Comparison of ENCODE assay signal across 1 cellular context in the genomic region with DNA sequence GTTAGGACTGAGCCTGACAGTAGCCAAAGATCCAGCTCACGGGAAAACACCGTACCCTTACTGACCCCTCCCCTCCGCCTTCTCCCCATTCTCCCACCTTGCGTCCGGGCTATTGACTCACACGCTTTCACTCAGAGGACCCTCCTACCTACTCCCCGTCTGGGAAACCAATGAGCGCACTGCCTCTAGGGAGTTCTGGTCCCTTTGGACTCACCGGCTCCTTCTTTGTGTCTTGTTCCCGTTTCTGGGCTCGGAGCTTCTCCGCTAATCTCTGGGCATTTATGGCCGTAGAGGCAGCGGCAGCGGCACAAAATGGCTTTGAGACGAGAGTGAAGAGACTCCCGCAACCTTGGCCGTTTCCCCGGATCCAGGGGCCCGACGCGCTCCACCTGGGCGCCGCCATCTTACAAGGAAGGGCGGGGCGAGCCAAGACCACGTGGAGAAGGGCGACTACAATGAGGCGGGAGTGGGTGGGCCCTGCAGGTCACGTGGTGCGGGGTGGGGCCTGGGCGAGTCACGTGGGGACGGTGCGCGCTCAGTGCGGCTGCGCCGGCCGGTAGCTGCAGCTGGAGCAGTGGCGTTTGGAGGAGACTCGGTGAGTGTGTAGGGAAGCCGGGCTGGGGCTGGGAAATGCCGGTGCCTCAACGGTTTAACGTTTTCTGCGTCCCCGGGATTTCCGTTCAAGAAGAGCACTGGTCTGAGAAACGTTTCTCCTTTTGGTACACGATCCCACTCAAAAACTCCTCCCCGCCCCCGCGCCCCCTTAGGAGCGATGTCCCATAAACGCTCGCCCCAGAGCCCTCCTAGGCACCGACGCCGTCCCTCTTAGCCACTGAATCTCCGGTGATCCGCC.
A peak's percentile ranks its signal among the peaks of the same experiment; 100 is the strongest.
TF ChIP-seq lines count a peak whose summit lies in the region.

FAM118B (plus strand) TSS at position 547 of the 853 bp plus-strand sequence. CDS start 23,220 bp downstream, outside the sequence.
RPUSD4 (minus strand) TSS at position 415 of the 853 bp plus-strand sequence; CDS start at position 403, 12 bp downstream.

TF ChIP-seq in K562, 482 proteins besides CTCF, POLR2A, EP300 and RAD21 (continued from another document and continues in another):
- TF ChIP-seq ARID3A (IDR thresholded peaks at IDR 0.05; ENCODE audit: borderline replicate concordance, low read depth, low read length) (no peak), MEF2D (tag; conservative IDR thresholded peaks at IDR 0.05; ENCODE audit: low read depth) (no peak; the same call in 1 of the 2 replicates), CEBPG (CRISPR knock-in tag; IDR thresholded peaks at IDR 0.05) (no peak), CEBPG (tag; conservative IDR thresholded peaks at IDR 0.05 in 1 of 2, IDR thresholded peaks at IDR 0.05 in 1 of 2) (no peak), ZNF407 (IDR thresholded peaks at IDR 0.05; ENCODE audit: low read depth) (no peak), SMAD2 (IDR thresholded peaks at IDR 0.05; ENCODE audit: low read depth, low read length) (no peak), GATA2 (CRISPR knock-in tag; IDR thresholded peaks at IDR 0.05) (no peak), ZNF274 (IDR thresholded peaks at IDR 0.05; ENCODE audit: borderline replicate concordance, low read depth, low read length) (no peak), LCOR (CRISPR knock-in tag; IDR thresholded peaks at IDR 0.05) (peak; percentile 62; the same call in 1 of the 2 replicates), ZNF253 (CRISPR knock-in tag; conservative IDR thresholded peaks at IDR 0.05) (no peak), NELFE (IDR thresholded peaks at IDR 0.05; ENCODE audit: insufficient read depth, insufficient read length) (no peak), ZBTB17 (CRISPR knock-in tag; IDR thresholded peaks at IDR 0.05) (no peak), CAMTA2 (CRISPR knock-in tag; conservative IDR thresholded peaks at IDR 0.05) (no peak), SFPQ (IDR thresholded peaks at IDR 0.05; ENCODE audit: low read depth, low read length) (no peak), KLF13 (tag; IDR thresholded peaks at IDR 0.05; ENCODE audit: borderline replicate concordance, low read depth) (peak; percentile 50), ZNF584 (CRISPR knock-in tag; IDR thresholded peaks at IDR 0.05; ENCODE audit: low read depth) (no peak), PHB (CRISPR knock-in tag; IDR thresholded peaks at IDR 0.05) (no peak), ZNF79 (CRISPR knock-in tag; IDR thresholded peaks at IDR 0.05; ENCODE audit: low read depth) (no peak), SMARCA4 (IDR thresholded peaks at IDR 0.05) (no peak), GABPB2 (CRISPR knock-in tag; conservative IDR thresholded peaks at IDR 0.05) (no peak), LARP7 (IDR thresholded peaks at IDR 0.05) (no peak), RCOR1 (IDR thresholded peaks at IDR 0.05; ENCODE audit: borderline replicate concordance in 1 of 2, low read depth in 2 of 2, low read length in 2 of 2) (peak in 1 of 2 experiments; percentile 74; a peak in 2 of 4 replicates), DLX4 (CRISPR knock-in tag; IDR thresholded peaks at IDR 0.05) (no peak), PURB (CRISPR knock-in tag; IDR thresholded peaks at IDR 0.05; ENCODE audit: low read depth) (no peak), NR2C1 (IDR thresholded peaks at IDR 0.05) (peak; percentile 30; the same call in 1 of the 2 replicates), NR2C1 (tag; IDR thresholded peaks at IDR 0.05) (no peak), ZNF197 (CRISPR knock-in tag; IDR thresholded peaks at IDR 0.05; ENCODE audit: low read depth) (no peak), GTF2F1 (IDR thresholded peaks at IDR 0.05; ENCODE audit: low read depth, low read length) (no peak), SLC30A9 (CRISPR knock-in tag; IDR thresholded peaks at IDR 0.05) (no peak), E2F3 (CRISPR knock-in tag; IDR thresholded peaks at IDR 0.05) (no peak), DNMT1 (IDR thresholded peaks at IDR 0.05) (no peak), DIDO1 (tag; IDR thresholded peaks at IDR 0.05; ENCODE audit: low read depth) (peak; percentile 81)
- TF ChIP-seq, protein P1, sequence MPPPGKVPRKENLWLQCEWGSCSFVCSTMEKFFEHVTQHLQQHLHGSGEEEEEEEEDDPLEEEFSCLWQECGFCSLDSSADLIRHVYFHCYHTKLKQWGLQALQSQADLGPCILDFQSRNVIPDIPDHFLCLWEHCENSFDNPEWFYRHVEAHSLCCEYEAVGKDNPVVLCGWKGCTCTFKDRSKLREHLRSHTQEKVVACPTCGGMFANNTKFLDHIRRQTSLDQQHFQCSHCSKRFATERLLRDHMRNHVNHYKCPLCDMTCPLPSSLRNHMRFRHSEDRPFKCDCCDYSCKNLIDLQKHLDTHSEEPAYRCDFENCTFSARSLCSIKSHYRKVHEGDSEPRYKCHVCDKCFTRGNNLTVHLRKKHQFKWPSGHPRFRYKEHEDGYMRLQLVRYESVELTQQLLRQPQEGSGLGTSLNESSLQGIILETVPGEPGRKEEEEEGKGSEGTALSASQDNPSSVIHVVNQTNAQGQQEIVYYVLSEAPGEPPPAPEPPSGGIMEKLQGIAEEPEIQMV (tag; conservative IDR thresholded peaks at IDR 0.05; ENCODE audit: low read depth), result no peak
- TF ChIP-seq, protein P2, sequence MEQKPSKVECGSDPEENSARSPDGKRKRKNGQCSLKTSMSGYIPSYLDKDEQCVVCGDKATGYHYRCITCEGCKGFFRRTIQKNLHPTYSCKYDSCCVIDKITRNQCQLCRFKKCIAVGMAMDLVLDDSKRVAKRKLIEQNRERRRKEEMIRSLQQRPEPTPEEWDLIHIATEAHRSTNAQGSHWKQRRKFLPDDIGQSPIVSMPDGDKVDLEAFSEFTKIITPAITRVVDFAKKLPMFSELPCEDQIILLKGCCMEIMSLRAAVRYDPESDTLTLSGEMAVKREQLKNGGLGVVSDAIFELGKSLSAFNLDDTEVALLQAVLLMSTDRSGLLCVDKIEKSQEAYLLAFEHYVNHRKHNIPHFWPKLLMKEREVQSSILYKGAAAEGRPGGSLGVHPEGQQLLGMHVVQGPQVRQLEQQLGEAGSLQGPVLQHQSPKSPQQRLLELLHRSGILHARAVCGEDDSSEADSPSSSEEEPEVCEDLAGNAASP (IDR thresholded peaks at IDR 0.05), result no peak
- TF ChIP-seq, protein P3, sequence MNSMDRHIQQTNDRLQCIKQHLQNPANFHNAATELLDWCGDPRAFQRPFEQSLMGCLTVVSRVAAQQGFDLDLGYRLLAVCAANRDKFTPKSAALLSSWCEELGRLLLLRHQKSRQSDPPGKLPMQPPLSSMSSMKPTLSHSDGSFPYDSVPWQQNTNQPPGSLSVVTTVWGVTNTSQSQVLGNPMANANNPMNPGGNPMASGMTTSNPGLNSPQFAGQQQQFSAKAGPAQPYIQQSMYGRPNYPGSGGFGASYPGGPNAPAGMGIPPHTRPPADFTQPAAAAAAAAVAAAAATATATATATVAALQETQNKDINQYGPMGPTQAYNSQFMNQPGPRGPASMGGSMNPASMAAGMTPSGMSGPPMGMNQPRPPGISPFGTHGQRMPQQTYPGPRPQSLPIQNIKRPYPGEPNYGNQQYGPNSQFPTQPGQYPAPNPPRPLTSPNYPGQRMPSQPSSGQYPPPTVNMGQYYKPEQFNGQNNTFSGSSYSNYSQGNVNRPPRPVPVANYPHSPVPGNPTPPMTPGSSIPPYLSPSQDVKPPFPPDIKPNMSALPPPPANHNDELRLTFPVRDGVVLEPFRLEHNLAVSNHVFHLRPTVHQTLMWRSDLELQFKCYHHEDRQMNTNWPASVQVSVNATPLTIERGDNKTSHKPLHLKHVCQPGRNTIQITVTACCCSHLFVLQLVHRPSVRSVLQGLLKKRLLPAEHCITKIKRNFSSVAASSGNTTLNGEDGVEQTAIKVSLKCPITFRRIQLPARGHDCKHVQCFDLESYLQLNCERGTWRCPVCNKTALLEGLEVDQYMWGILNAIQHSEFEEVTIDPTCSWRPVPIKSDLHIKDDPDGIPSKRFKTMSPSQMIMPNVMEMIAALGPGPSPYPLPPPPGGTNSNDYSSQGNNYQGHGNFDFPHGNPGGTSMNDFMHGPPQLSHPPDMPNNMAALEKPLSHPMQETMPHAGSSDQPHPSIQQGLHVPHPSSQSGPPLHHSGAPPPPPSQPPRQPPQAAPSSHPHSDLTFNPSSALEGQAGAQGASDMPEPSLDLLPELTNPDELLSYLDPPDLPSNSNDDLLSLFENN (IDR thresholded peaks at IDR 0.05; ENCODE audit: low read depth in 2 of 2, low read length in 2 of 2), result no peak
- TF ChIP-seq, protein P4, sequence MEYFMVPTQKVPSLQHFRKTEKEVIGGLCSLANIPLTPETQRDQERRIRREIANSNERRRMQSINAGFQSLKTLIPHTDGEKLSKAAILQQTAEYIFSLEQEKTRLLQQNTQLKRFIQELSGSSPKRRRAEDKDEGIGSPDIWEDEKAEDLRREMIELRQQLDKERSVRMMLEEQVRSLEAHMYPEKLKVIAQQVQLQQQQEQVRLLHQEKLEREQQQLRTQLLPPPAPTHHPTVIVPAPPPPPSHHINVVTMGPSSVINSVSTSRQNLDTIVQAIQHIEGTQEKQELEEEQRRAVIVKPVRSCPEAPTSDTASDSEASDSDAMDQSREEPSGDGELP (CRISPR knock-in tag; IDR thresholded peaks at IDR 0.05; ENCODE audit: borderline replicate concordance), result peak; percentile 96
